In genomic region chr14:101233391-101233790, GRCh38 we compare ENCODE assay signal across 26 cellular contexts.
"Had no signal": no experiment of that assay in that cellular context is flagged by ENCODE, and none has a peak within 500 bp of the region (broad histone marks: within the 10 kb centered on the region; RNA-seq: fewer than 3 reads in every experiment).

No MANE protein-coding gene starts in this region.

- H3K9me3 ChIP-seq: adrenal gland, ascending aorta, left lung, prostate gland, right atrium auricular region, spleen, upper lobe of right lung had no signal

- H3K4me1 ChIP-seq: adrenal gland, ascending aorta, left lung, prostate gland, right atrium auricular region, upper lobe of right lung had no signal

- H3K36me3 ChIP-seq: adrenal gland, ascending aorta, left lung, prostate gland, right atrium auricular region, spleen, upper lobe of right lung had no signal

- H3K27ac ChIP-seq: adrenal gland, ascending aorta, left lung, prostate gland, right atrium auricular region, spleen, upper lobe of right lung had no signal

- DNase-seq: activated CD4-positive, alpha-beta T cell treated with anti-CD3 and anti-CD28 coated beads for 36 hours; activated CD4-positive, alpha-beta T cell treated with anti-CD3 and anti-CD28 coated beads, Interleukin-2, amount 50 U/mL, for 4 hours; activated CD8-positive, alpha-beta memory T cell treated with anti-CD3 and anti-CD28 coated beads for 24 hours; activated CD8-positive, alpha-beta memory T cell treated with anti-CD3 and anti-CD28 coated beads, Interleukin-2, amount 50 U/mL, for 4 hours; activated naive CD4-positive, alpha-beta T cell; activated T-cell treated with anti-CD3 and anti-CD28 coated beads, Interleukin-2, amount 50 U/mL, for 24 hours; central memory CD4-positive, alpha-beta T cell; effector memory CD4-positive, alpha-beta T cell; midbrain; spleen; stimulated activated CD4-positive, alpha-beta T cell treated with anti-CD3 and anti-CD28 coated beads, Interleukin-4, amount 100 ng/mL, for 1 hour; stimulated activated naive CD8-positive, alpha-beta T cell treated with anti-CD3 and anti-CD28 coated beads, Interleukin-15, Interleukin-2, amounts not matched to agents 100 U/mL and 50 U/mL, for 24 hours; T1000; upper lobe of right lung had no signal

- H3K4me3 ChIP-seq: adrenal gland, ascending aorta, left lung, lung, prostate gland, right atrium auricular region, spleen, upper lobe of right lung had no signal

- H3K27me3 ChIP-seq: adrenal gland, ascending aorta, right atrium auricular region, upper lobe of right lung had no signal

- FAIRE-seq: endothelial cell of umbilical vein, frontal cortex, keratinocyte had no signal

- ATAC-seq: activated CD4-positive, alpha-beta T cell treated with anti-CD3 and anti-CD28 coated beads for 36 hours; activated T-helper 17 cell treated with anti-CD3 and anti-CD28 coated beads, Interleukin-2, amount 50 U/mL, for 72 hours; esophagus mucosa; left lung; stimulated activated naive CD8-positive, alpha-beta T cell treated with anti-CD3 and anti-CD28 coated beads, Interleukin-15, Interleukin-2, amounts not matched to agents 100 U/mL and 50 U/mL, for 24 hours; upper lobe of right lung; WTC11 had no signal
